In the genomic region with DNA sequence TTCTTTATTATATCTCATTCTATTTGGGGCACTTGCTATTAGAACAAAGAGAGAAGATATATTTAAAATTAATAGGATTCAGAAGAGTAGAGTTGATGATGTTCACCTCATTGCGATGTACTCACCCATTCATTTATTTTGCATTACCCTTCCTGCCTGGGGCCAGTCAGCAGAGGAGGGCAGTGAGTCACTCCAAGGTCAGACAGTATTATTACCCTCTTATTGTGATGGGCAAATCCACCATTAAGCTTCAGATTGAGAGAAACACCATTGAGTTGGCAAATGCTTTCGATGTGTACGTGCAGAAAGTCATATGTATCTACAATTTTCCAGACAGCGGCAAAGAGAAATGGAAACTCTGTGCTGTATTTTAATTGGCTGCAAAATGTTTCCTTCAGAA, we compare ENCODE assay signal across 14 cellular contexts.
DNase-seq lines count a peak whose midpoint lies in the region; ATAC-seq and TF ChIP-seq lines count a peak whose summit lies in the region.
"Had no signal": no experiment of that assay in that cellular context is flagged by ENCODE, and none has a peak within 500 bp of the region (broad histone marks: within the 10 kb centered on the region; RNA-seq: fewer than 3 reads in every experiment).

No MANE protein-coding gene starts in this region.

- peaks cover 6% of the 10 kb centered on the region for H3K36me3 ChIP-seq in osteoblast (ENCODE audit: insufficient read depth, low read length)

- H2AFZ ChIP-seq in osteoblast (ENCODE audit: low read length) = no peak overlapping the region

- H3K4me2 ChIP-seq in osteoblast (ENCODE audit: insufficient read depth, low read length) = no peak overlapping the region

- peak; percentile 58 for DNase-seq in EH (ENCODE audit: low read depth)
- DNase-seq in NCI-H82 (lab: John Stamatoyannopoulos, UW) = peak; percentile 51
- peak; percentile 54 for DNase-seq in astrocyte of the spinal cord (ENCODE audit: low read depth, low spot score)
- DNase-seq in glutamatergic neuron = no peak
- DNase-seq in SKM-1 treated with dmso at 0.1 percent for 144 hours (lab: John Stamatoyannopoulos, UW; ENCODE audit: unreplicated experiment) = no peak
- DNase-seq in osteoblast (ENCODE audit: insufficient read length, low spot score, missing footprints) = no peak
- no peak for DNase-seq in Calu3
- DNase-seq: head of caudate nucleus, islet precursor cell, NCI-H446 treated with DMSO at 0.1 percent for 48 hours, OCI-M1 had no signal

- H3K4me1 Mint-ChIP-seq in glutamatergic neuron (ENCODE audit: low read depth, unreplicated experiment) = peaks cover 29% of the 10 kb centered on the region
- H3K4me1 Mint-ChIP-seq in Calu3 (ENCODE audit: low read depth, unreplicated experiment) = no peaks in the 10 kb centered on the region

- peaks cover 50% of the 10 kb centered on the region for H3K79me2 ChIP-seq in osteoblast (ENCODE audit: insufficient read depth, low read length)

- no peaks in the 10 kb centered on the region for H3K4me1 ChIP-seq in osteoblast (ENCODE audit: insufficient read depth, low read length)

- no peaks in the 10 kb centered on the region for H3K27me3 ChIP-seq in osteoblast (ENCODE audit: insufficient read depth, low read length)

- H3K4me3 ChIP-seq in astrocyte of the spinal cord (ENCODE audit: low read depth, low read length) = no peak overlapping the region
- no peak overlapping the region for H3K4me3 ChIP-seq in osteoblast (ENCODE audit: insufficient read depth, low read length)

- no peak overlapping the region for H3K27ac ChIP-seq in osteoblast (ENCODE audit: low read depth, low read length)
- H3K27ac ChIP-seq: epithelial cell of prostate had no signal

- intact Hi-C loops in Calu3 (cut with micrococcal nuclease; ENCODE audit: unreplicated experiment) = no loop called here

- H3K27ac Mint-ChIP-seq in glutamatergic neuron (ENCODE audit: unreplicated experiment) = peak overlapping the region; percentile 29
- no peak overlapping the region for H3K27ac Mint-ChIP-seq in Calu3 (ENCODE audit: unreplicated experiment)
- H3K27ac Mint-ChIP-seq: activated T-helper 1 cell treated with anti-CD3 and anti-CD28 coated beads, Interleukin-12 subunit alpha, Interleukin-12 subunit beta, Interleukin-2, Interleukin-4 antibody, amounts not matched to agents 30 ng/mL and 10 ng/mL and 1 ng/mL, durations not matched to agents 14 hours and 24 hours and 36 hours had no signal

- H3K27me3 Mint-ChIP-seq in glutamatergic neuron (ENCODE audit: unreplicated experiment) (peaks cover 8% of the 10 kb centered on the region), Calu3 (ENCODE audit: unreplicated experiment) (no peaks in the 10 kb centered on the region)

- BruUV-seq in Calu3 (replicated peaks; lab: Mats Ljungman, UMichigan) = no TSS peak

- H3K4me3 Mint-ChIP-seq in glutamatergic neuron (ENCODE audit: unreplicated experiment) (peak overlapping the region; percentile 18), Calu3 (ENCODE audit: low read depth, unreplicated experiment) (no peak overlapping the region)
- H3K4me3 Mint-ChIP-seq: activated T-helper 1 cell treated with anti-CD3 and anti-CD28 coated beads, Interleukin-12 subunit alpha, Interleukin-12 subunit beta, Interleukin-2, Interleukin-4 antibody, amounts not matched to agents 30 ng/mL and 10 ng/mL and 1 ng/mL, durations not matched to agents 14 hours and 24 hours and 36 hours had no signal

- peaks cover 3% of the 10 kb centered on the region for H3K9me3 ChIP-seq in osteoblast (ENCODE audit: low read depth, low read length)

- ATAC-seq in HG02798 (IDR thresholded peaks at IDR 0.05; ENCODE audit: poor library complexity, unreplicated experiment) = no peak

- in situ Hi-C loops in astrocyte of the spinal cord (cut with HindIII; ENCODE audit: low sequenced_read_pairs) = no loop called here

- CTCF ChIA-PET in Calu3 (lab: Charles Lee) = no interaction called here

- H4K20me1 ChIP-seq in osteoblast (ENCODE audit: insufficient read depth, low read length) = peaks cover 26% of the 10 kb centered on the region

- H3K36me3 Mint-ChIP-seq in glutamatergic neuron (ENCODE audit: unreplicated experiment) (peaks cover 19% of the 10 kb centered on the region), Calu3 (ENCODE audit: insufficient read depth, unreplicated experiment) (no peaks in the 10 kb centered on the region)

- TF ChIP-seq CTCF in astrocyte of the spinal cord (IDR thresholded peaks at IDR 0.05; ENCODE audit: low read depth, low read length) (no peak), glutamatergic neuron (IDR thresholded peaks at IDR 0.05; ENCODE audit: partially characterized antibody, unreplicated experiment) (no peak), osteoblast (IDR thresholded peaks at IDR 0.05; ENCODE audit: extremely low read depth, low read depth, low read length) (no peak), Calu3 (IDR thresholded peaks at IDR 0.05; ENCODE audit: unreplicated experiment) (no peak)

- peaks cover 24% of the 10 kb centered on the region for H3K9me3 Mint-ChIP-seq in glutamatergic neuron (ENCODE audit: unreplicated experiment)
- H3K9me3 Mint-ChIP-seq in Calu3 (ENCODE audit: low read depth, unreplicated experiment) = no peaks in the 10 kb centered on the region

Comparison
In these comparisons a context has a peak if more than half of its experiments do, and no peak if none do; other contexts are left out.
1. DNase-seq: peak in EH (single experiment), NCI-H82 (single experiment) and astrocyte of the spinal cord (single experiment); none in glutamatergic neuron (single experiment), SKM-1 treated with dmso at 0.1 percent for 144 hours (single experiment), osteoblast (single experiment) and Calu3 (single experiment).